Comparison of ENCODE assay signal across 8 cellular contexts in genomic region chr5:76081811-76082783, GRCh38. TPM values are rescaled to one million over a fixed set of nuclear protein-coding genes. Genes with fewer than 3 reads are reported as not detected.
DNase-seq lines count a peak whose midpoint lies in the region; ATAC-seq and TF ChIP-seq lines count a peak whose summit lies in the region.

No MANE protein-coding gene starts in this region.

- peaks cover 84 to 98% of the 10 kb centered on the region in 2 donors for H3K27me3 Mint-ChIP-seq in effector memory CD8-positive, alpha-beta T cell

- WGBS in neuronal stem cell (ENCODE audit: extremely low coverage in 2 of 2, insufficient read length in 2 of 2, insufficient replicate concordance in 1 of 2), 2 donors = no CpG with 5 or more reads among the region's 45 CpGs

- H3K4me3 ChIP-seq in neuronal stem cell (ENCODE audit: low read length in 2 of 2) = peak overlapping the region in 1 of 2 donors; percentile 71

- intact Hi-C loops in sciatic nerve (cut with DNase I) = no loop called here

- no peak overlapping the region for H3K18ac ChIP-seq in neuronal stem cell (ENCODE audit: low read length)

- no peak overlapping the region for H3K27ac Mint-ChIP-seq in effector memory CD8-positive, alpha-beta T cell

- DNase-seq in Daoy (ENCODE audit: low read depth) = peak; percentile 32
- peak; percentile 74 for DNase-seq in NCI-H748 (lab: John Stamatoyannopoulos, UW; ENCODE audit: unreplicated experiment)
- no peak for DNase-seq in effector memory CD8-positive, alpha-beta T cell
- peak; percentile 15 for DNase-seq in neuronal stem cell (ENCODE audit: low spot score)
- no peak for DNase-seq in GM10248 (ENCODE audit: extremely low spot score)
- no peak for DNase-seq in 8988T
- DNase-seq in sciatic nerve (ENCODE audit: low spot score) = no peak

- H3K23ac ChIP-seq in neuronal stem cell (ENCODE audit: low read depth, low read length, poor library complexity) = peak overlapping the region; percentile 80

- H2BK15ac ChIP-seq in neuronal stem cell (ENCODE audit: low read length) = no peak overlapping the region

- no peak overlapping the region for H3K4ac ChIP-seq in neuronal stem cell (ENCODE audit: low read length)

- no peaks in the 10 kb centered on the region for H3K9me3 ChIP-seq in neuronal stem cell (replicated peaks in 1 of 2; ENCODE audit: control insufficient read depth in 2 of 2, insufficient read depth in 1 of 2, low read depth in 1 of 2, low read length in 2 of 2)

- peaks cover 10% of the 10 kb centered on the region in 2 donors for H3K4me1 ChIP-seq in neuronal stem cell (ENCODE audit: control insufficient read depth in 2 of 2, insufficient read depth in 1 of 2, low read depth in 1 of 2, low read length in 2 of 2)

- no peak for ATAC-seq in effector memory CD8-positive, alpha-beta T cell (replicated peaks)
- ATAC-seq in sciatic nerve (no peak), HG02840 (IDR thresholded peaks at IDR 0.05; ENCODE audit: low FRiP score, unreplicated experiment) (no peak)

- CTCF ChIA-PET in GM10248 (lab: Yijun Ruan, JAX) = interaction anchor here (2.2 kb wide), 1 partner anchor 93 kb away, joined by 5 read pairs; no protein-coding TSS in a partner anchor

- no peak overlapping the region for H3K14ac ChIP-seq in neuronal stem cell (ENCODE audit: low read length)

- H3K27ac ChIP-seq in neuronal stem cell (replicated peaks; ENCODE audit: low read length) = no peak overlapping the region

- peak overlapping the region; percentile 93 for H3K4me2 ChIP-seq in neuronal stem cell (ENCODE audit: insufficient read depth, low read length, poor library complexity, severe bottlenecking)

- H3K36me3 ChIP-seq in neuronal stem cell (replicated peaks in 1 of 2; ENCODE audit: control insufficient read depth in 2 of 2, insufficient read depth in 2 of 2, low read length in 2 of 2) = no peaks in the 10 kb centered on the region

- peaks cover 29% of the 10 kb centered on the region in 2 donors for H3K4me1 Mint-ChIP-seq in effector memory CD8-positive, alpha-beta T cell (ENCODE audit: low read depth in 2 of 2)

- no peak overlapping the region for H2AK5ac ChIP-seq in neuronal stem cell (ENCODE audit: low read depth, low read length)

- no peak overlapping the region for H2AFZ ChIP-seq in neuronal stem cell (ENCODE audit: low read length)

- no peak overlapping the region for H4K8ac ChIP-seq in neuronal stem cell (ENCODE audit: low read depth, low read length)

- H3K36me3 Mint-ChIP-seq in effector memory CD8-positive, alpha-beta T cell (ENCODE audit: insufficient read depth) = peaks cover 4% of the 10 kb centered on the region

- H3K27me3 ChIP-seq in neuronal stem cell (ENCODE audit: control insufficient read depth in 3 of 3, insufficient read depth in 3 of 3, low read depth in 1 of 3, low read length in 3 of 3) = peaks cover 18 to 84% (median 53%) of the 10 kb centered on the region in 3 experiments

- H2BK120ac ChIP-seq in neuronal stem cell (ENCODE audit: low read depth, low read length) = no peak overlapping the region

- H2BK5ac ChIP-seq in neuronal stem cell (ENCODE audit: low read length) = no peak overlapping the region

- no peak overlapping the region for H2BK12ac ChIP-seq in neuronal stem cell (ENCODE audit: low read length)

- no peaks in the 10 kb centered on the region for H3K79me1 ChIP-seq in neuronal stem cell (ENCODE audit: low read depth, low read length)

- H4K91ac ChIP-seq in neuronal stem cell (ENCODE audit: low read depth, low read length, poor library complexity) = no peak overlapping the region

- POLR2A ChIA-PET in GM10248 (lab: Yijun Ruan, JAX) = no interaction called here

- no peak for TF ChIP-seq CTCF in GM10248 (IDR thresholded peaks at IDR 0.05; ENCODE audit: control extremely low read depth, extremely low read depth, low read depth, missing control alignments)

- no peaks in the 10 kb centered on the region for H3K9me3 Mint-ChIP-seq in effector memory CD8-positive, alpha-beta T cell

- H3K4me3 Mint-ChIP-seq in effector memory CD8-positive, alpha-beta T cell = peak overlapping the region; percentile 78 to 80

- H3K9ac ChIP-seq in neuronal stem cell (ENCODE audit: low read depth, low read length, poor library complexity) = peak overlapping the region; percentile 50

RNA-seq across cellular contexts. Expression of gene SV2C, which starts 1.1 kb away (rescaled TPM):
- total RNA-seq in Daoy (2014; rRNA removed; shearing (Covaris generic)) = 0.03 and 0.11 TPM in 2 replicates
- 0.06 TPM for polyA plus RNA-seq in neuronal stem cell (2013, experiment 1 of 2)
- polyA plus RNA-seq in neuronal stem cell (2013, experiment 2 of 2) = 0.07 TPM
- total RNA-seq in sciatic nerve = 4.9 TPM

Comparison
In these comparisons a context has a peak if more than half of its experiments do, and no peak if none do; other contexts are left out.
1. DNase-seq: peak in Daoy (single experiment), NCI-H748 (single experiment) and neuronal stem cell (single experiment); none in effector memory CD8-positive, alpha-beta T cell (0 of 3), GM10248 (single experiment), 8988T (single experiment) and sciatic nerve (single experiment).